In genomic region chr14:91323671-91324605, GRCh38 we compare ENCODE assay signal across 8 cellular contexts.
DNase-seq lines count a peak whose midpoint lies in the region; ATAC-seq and TF ChIP-seq lines count a peak whose summit lies in the region.

No MANE protein-coding gene starts in this region.

- peak; percentile 75 for DNase-seq in ELR (ENCODE audit: low read depth)
- DNase-seq in SHP77 treated with DMSO at 0.1 percent for 48 hours (lab: John Stamatoyannopoulos, UW): peak; percentile 24
- DNase-seq in activated naive CD4-positive, alpha-beta T cell treated with anti-CD3 and anti-CD28 coated beads for 36 hours: peak; percentile 99
- peak; percentile 83 for DNase-seq in glomerular endothelial cell (ENCODE audit: extremely low read depth, low read depth, low spot score)
- peak; percentile 74 to 98 (median 91) for DNase-seq in posterior cingulate gyrus
- DNase-seq in transverse colon: peak; percentile 91

- H3K9me3 Mint-ChIP-seq in activated naive CD4-positive, alpha-beta T cell treated with anti-CD3 and anti-CD28 coated beads for 36 hours: no peaks in the 10 kb centered on the region

- H3K9ac ChIP-seq in KMS-11: peak overlapping the region; percentile 32; the same call in 1 of the 2 replicates

- no peaks in the 10 kb centered on the region for H3K79me2 ChIP-seq in KMS-11 (ENCODE audit: insufficient read depth, low read depth)

- H3K27me3 ChIP-seq in KMS-11 (ENCODE audit: insufficient read depth, low read depth) (no peaks in the 10 kb centered on the region), transverse colon (no peaks in the 10 kb centered on the region)

- H3K27ac Mint-ChIP-seq in activated naive CD4-positive, alpha-beta T cell treated with anti-CD3 and anti-CD28 coated beads for 36 hours: peak overlapping the region; percentile 99

- peaks cover 19% of the 10 kb centered on the region for H3K4me1 ChIP-seq in KMS-11 (ENCODE audit: low read depth, poor library complexity, severe bottlenecking)
- peaks cover 0 to 18% (median 8%) of the 10 kb centered on the region in 4 donors for H3K4me1 ChIP-seq in transverse colon

- peak overlapping the region; percentile 83 for H3K4me3 Mint-ChIP-seq in activated naive CD4-positive, alpha-beta T cell treated with anti-CD3 and anti-CD28 coated beads for 36 hours

- no peak overlapping the region for H3K4me3 ChIP-seq in KMS-11 (IDR thresholded peaks at IDR 0.05; ENCODE audit: insufficient read depth, low read depth, low read length)
- peak overlapping the region in 2 of 4 donors; percentile 7 to 38 for H3K4me3 ChIP-seq in transverse colon

- ATAC-seq in GM21737 (IDR thresholded peaks at IDR 0.05; ENCODE audit: unreplicated experiment): peak; percentile 59

- H3K36me3 ChIP-seq in KMS-11 (ENCODE audit: insufficient read depth) (no peaks in the 10 kb centered on the region), transverse colon (no peaks in the 10 kb centered on the region)

- H3K4me1 Mint-ChIP-seq in activated naive CD4-positive, alpha-beta T cell treated with anti-CD3 and anti-CD28 coated beads for 36 hours (ENCODE audit: low read depth): peaks cover 79% of the 10 kb centered on the region

- H3K4me2 ChIP-seq in KMS-11: peak overlapping the region; percentile 60

- peak; percentile 94 for TF ChIP-seq CTCF in KMS-11 (conservative IDR thresholded peaks at IDR 0.05; ENCODE audit: low read depth, low read length)
- peak; percentile 95 to 99 (median 97) for TF ChIP-seq CTCF in transverse colon (IDR thresholded peaks at IDR 0.05)

- H3K36me3 Mint-ChIP-seq in activated naive CD4-positive, alpha-beta T cell treated with anti-CD3 and anti-CD28 coated beads for 36 hours (ENCODE audit: low read depth): peaks cover 37% of the 10 kb centered on the region

- intact Hi-C loops in activated naive CD4-positive, alpha-beta T cell treated with anti-CD3 and anti-CD28 coated beads for 36 hours (cut with micrococcal nuclease): loop anchor here (1.0 to 2.0 kb wide), 8 partner anchors 8 to 547 kb away; partner anchors contain the start of gene PPP4R3A
- intact Hi-C loops in posterior cingulate gyrus (cut with DNase I): loop anchor here (1.0 kb wide), 1 partner anchor 95 kb away; no protein-coding TSS in a partner anchor
- intact Hi-C loops in transverse colon (cut with DNase I; ENCODE audit: low total_unique reads): loop anchor here (5.0 kb wide), 2 partner anchors 93 to 1748 kb away; partner anchors contain the start of gene CCDC88C

- H3K27ac ChIP-seq in KMS-11: peak overlapping the region; percentile 75
- peak overlapping the region; percentile 60 to 80 (median 62) for H3K27ac ChIP-seq in transverse colon

- no peaks in the 10 kb centered on the region for H4K20me1 ChIP-seq in KMS-11 (ENCODE audit: insufficient read depth)

- TF ChIP-seq POLR2A in transverse colon (IDR thresholded peaks at IDR 0.05): no peak

- H3K27me3 Mint-ChIP-seq in activated naive CD4-positive, alpha-beta T cell treated with anti-CD3 and anti-CD28 coated beads for 36 hours (ENCODE audit: low read depth): no peaks in the 10 kb centered on the region

- no peak for TF ChIP-seq EP300 in transverse colon (IDR thresholded peaks at IDR 0.05; ENCODE audit: low read depth)

- in situ Hi-C loops in transverse colon (cut with MboI; ENCODE audit: low pct_ligation_motif_present in 1 of 4, low pct_unique_long_range_greater_than_20kb in 1 of 4, low sequenced_read_pairs in 3 of 4): loop anchor here in 1 of 4 donors (25.0 kb wide), 1 partner anchor 88 kb away; the partner anchor contains the start of gene CCDC88C

- CTCF ChIA-PET in activated naive CD4-positive, alpha-beta T cell treated with anti-CD3 and anti-CD28 coated beads for 36 hours (lab: Charles Lee): interaction anchor here (0.6 to 6.4 kb wide), 41 partner anchors 8 to 735 kb away, joined by 3 to 99 read pairs (median 4); partner anchors contain the start of gene CCDC88C

- peak overlapping the region; percentile 36 for H2AFZ ChIP-seq in KMS-11 (ENCODE audit: low read depth)

- 55% methylated on average over 25 of the region's 25 CpGs; no CpG with 5 or more reads in 1 of the 2 donors for WGBS in transverse colon (ENCODE audit: low coverage in 1 of 2), 2 donors

- H3K9me3 ChIP-seq in transverse colon: no peaks in the 10 kb centered on the region

Comparison
In these comparisons a context has a peak if more than half of its experiments do, and no peak if none do; other contexts are left out.
1. DNase-seq: peak in every context shown above with its lines; median percentile 99 in activated naive CD4-positive, alpha-beta T cell treated with anti-CD3 and anti-CD28 coated beads for 36 hours; 91 in posterior cingulate gyrus; 91 in transverse colon; 83 in glomerular endothelial cell; 75 in ELR; 24 in SHP77 treated with DMSO at 0.1 percent for 48 hours.